ENCODE assay signal across 1 cellular context in the genomic region with DNA sequence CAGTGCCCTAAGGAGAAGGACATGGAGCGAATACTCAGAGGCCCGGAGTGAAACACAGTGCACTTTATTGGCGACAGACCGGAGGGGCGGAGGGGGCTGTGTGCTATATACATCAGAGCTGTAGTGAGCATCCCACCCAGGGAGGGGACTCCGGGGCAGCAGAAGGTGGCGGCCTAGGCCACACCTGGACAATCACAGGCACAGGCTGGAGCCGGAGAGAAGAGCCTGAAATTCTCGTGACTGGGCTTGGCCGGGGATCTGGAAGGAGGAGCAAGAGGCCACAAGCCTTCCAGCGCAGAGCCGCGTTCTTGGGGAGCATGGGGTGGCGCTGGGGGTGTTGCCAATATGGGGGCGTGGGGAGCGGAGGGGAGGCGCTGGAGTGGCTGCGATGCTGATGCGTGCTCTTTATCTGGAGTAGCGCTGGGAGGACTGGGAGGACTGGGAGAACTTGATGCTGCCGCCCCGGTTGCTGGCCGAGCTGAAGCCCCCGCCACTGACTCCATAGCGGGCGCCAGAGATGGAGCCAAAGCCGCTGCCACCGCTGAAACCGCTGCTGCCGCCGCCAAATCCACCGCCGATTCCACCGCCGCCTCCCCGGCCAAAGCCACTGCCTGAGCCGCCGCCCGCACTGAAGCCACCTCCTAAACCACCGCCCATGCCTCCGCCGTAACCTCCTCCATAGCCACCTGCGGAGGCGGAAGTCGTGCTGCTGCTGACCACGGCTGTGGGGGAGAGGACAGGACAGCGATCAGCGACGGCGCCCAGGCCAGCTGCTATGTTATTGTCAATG.
TF ChIP-seq lines count a peak whose summit lies in the region.

No MANE protein-coding gene starts in this region.

TF ChIP-seq in GM23338, 12 proteins besides CTCF, POLR2A, EP300 and RAD21 (continued from another document):
- TF ChIP-seq CREB1 (CRISPR knock-in tag; IDR thresholded peaks at IDR 0.05; ENCODE audit: low read depth) (no peak), STAT1 (IDR thresholded peaks at IDR 0.05; ENCODE audit: unreplicated experiment) (no peak), ZNF114 (CRISPR knock-in tag; IDR thresholded peaks at IDR 0.05) (no peak), EZH2 (IDR thresholded peaks at IDR 0.05; ENCODE audit: low read depth, unreplicated experiment) (no peak), EZH2phosphoT487 (IDR thresholded peaks at IDR 0.05; ENCODE audit: unreplicated experiment) (no peak), ZNF331 (CRISPR knock-in tag; IDR thresholded peaks at IDR 0.05; ENCODE audit: low read depth) (no peak), ETS1 (IDR thresholded peaks at IDR 0.05) (no peak), POLR2AphosphoS5 (IDR thresholded peaks at IDR 0.05; ENCODE audit: low read depth) (no peak)
- TF ChIP-seq, protein P1, sequence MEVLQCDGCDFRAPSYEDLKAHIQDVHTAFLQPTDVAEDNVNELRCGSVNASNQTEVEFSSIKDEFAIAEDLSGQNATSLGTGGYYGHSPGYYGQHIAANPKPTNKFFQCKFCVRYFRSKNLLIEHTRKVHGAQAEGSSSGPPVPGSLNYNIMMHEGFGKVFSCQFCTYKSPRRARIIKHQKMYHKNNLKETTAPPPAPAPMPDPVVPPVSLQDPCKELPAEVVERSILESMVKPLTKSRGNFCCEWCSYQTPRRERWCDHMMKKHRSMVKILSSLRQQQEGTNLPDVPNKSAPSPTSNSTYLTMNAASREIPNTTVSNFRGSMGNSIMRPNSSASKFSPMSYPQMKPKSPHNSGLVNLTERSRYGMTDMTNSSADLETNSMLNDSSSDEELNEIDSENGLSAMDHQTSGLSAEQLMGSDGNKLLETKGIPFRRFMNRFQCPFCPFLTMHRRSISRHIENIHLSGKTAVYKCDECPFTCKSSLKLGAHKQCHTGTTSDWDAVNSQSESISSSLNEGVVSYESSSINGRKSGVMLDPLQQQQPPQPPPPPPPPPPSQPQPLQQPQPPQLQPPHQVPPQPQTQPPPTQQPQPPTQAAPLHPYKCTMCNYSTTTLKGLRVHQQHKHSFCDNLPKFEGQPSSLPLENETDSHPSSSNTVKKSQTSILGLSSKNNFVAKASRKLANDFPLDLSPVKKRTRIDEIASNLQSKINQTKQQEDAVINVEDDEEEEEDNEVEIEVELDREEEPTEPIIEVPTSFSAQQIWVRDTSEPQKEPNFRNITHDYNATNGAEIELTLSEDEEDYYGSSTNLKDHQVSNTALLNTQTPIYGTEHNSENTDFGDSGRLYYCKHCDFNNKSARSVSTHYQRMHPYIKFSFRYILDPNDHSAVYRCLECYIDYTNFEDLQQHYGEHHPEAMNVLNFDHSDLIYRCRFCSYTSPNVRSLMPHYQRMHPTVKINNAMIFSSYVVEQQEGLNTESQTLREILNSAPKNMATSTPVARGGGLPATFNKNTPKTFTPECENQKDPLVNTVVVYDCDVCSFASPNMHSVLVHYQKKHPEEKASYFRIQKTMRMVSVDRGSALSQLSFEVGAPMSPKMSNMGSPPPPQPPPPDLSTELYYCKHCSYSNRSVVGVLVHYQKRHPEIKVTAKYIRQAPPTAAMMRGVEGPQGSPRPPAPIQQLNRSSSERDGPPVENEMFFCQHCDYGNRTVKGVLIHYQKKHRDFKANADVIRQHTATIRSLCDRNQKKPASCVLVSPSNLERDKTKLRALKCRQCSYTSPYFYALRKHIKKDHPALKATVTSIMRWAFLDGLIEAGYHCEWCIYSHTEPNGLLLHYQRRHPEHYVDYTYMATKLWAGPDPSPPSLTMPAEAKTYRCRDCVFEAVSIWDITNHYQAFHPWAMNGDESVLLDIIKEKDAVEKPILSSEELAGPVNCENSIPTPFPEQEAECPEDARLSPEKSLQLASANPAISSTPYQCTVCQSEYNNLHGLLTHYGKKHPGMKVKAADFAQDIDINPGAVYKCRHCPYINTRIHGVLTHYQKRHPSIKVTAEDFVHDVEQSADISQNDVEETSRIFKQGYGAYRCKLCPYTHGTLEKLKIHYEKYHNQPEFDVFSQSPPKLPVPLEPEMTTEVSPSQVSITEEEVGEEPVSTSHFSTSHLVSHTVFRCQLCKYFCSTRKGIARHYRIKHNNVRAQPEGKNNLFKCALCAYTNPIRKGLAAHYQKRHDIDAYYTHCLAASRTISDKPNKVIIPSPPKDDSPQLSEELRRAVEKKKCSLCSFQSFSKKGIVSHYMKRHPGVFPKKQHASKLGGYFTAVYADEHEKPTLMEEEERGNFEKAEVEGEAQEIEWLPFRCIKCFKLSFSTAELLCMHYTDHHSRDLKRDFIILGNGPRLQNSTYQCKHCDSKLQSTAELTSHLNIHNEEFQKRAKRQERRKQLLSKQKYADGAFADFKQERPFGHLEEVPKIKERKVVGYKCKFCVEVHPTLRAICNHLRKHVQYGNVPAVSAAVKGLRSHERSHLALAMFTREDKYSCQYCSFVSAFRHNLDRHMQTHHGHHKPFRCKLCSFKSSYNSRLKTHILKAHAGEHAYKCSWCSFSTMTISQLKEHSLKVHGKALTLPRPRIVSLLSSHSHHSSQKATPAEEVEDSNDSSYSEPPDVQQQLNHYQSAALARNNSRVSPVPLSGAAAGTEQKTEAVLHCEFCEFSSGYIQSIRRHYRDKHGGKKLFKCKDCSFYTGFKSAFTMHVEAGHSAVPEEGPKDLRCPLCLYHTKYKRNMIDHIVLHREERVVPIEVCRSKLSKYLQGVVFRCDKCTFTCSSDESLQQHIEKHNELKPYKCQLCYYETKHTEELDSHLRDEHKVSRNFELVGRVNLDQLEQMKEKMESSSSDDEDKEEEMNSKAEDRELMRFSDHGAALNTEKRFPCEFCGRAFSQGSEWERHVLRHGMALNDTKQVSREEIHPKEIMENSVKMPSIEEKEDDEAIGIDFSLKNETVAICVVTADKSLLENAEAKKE (CRISPR knock-in tag; IDR thresholded peaks at IDR 0.05): no peak
- TF ChIP-seq, protein P2, sequence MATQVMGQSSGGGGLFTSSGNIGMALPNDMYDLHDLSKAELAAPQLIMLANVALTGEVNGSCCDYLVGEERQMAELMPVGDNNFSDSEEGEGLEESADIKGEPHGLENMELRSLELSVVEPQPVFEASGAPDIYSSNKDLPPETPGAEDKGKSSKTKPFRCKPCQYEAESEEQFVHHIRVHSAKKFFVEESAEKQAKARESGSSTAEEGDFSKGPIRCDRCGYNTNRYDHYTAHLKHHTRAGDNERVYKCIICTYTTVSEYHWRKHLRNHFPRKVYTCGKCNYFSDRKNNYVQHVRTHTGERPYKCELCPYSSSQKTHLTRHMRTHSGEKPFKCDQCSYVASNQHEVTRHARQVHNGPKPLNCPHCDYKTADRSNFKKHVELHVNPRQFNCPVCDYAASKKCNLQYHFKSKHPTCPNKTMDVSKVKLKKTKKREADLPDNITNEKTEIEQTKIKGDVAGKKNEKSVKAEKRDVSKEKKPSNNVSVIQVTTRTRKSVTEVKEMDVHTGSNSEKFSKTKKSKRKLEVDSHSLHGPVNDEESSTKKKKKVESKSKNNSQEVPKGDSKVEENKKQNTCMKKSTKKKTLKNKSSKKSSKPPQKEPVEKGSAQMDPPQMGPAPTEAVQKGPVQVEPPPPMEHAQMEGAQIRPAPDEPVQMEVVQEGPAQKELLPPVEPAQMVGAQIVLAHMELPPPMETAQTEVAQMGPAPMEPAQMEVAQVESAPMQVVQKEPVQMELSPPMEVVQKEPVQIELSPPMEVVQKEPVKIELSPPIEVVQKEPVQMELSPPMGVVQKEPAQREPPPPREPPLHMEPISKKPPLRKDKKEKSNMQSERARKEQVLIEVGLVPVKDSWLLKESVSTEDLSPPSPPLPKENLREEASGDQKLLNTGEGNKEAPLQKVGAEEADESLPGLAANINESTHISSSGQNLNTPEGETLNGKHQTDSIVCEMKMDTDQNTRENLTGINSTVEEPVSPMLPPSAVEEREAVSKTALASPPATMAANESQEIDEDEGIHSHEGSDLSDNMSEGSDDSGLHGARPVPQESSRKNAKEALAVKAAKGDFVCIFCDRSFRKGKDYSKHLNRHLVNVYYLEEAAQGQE (IDR thresholded peaks at IDR 0.05; ENCODE audit: unreplicated experiment): no peak
